Comparison of ENCODE assay signal across 10 cellular contexts in genomic region chr14:23054000-23054811, GRCh38. TPM values are rescaled to one million over a fixed set of nuclear protein-coding genes. Genes with fewer than 3 reads are reported as not detected.
DNase-seq lines count a peak whose midpoint lies in the region; ATAC-seq and TF ChIP-seq lines count a peak whose summit lies in the region.
"Had no signal": no experiment of that assay in that cellular context is flagged by ENCODE, and none has a peak within 500 bp of the region (broad histone marks: within the 10 kb centered on the region; RNA-seq: fewer than 3 reads in every experiment).

No MANE protein-coding gene starts in this region.

- ATAC-seq in GM23338 (no peak), GM19328 (IDR thresholded peaks at IDR 0.05; ENCODE audit: unreplicated experiment) (no peak), HG02938 (IDR thresholded peaks at IDR 0.05; ENCODE audit: unreplicated experiment) (no peak)

- H3F3A ChIP-seq in GM23338 (replicated peaks; ENCODE audit: low read depth), result peaks cover 5% of the 10 kb centered on the region

- H3K27ac Mint-ChIP-seq in GM23338, result no peak overlapping the region
- no peak overlapping the region for H3K27ac Mint-ChIP-seq in activated naive CD4-positive, alpha-beta T cell treated with anti-CD3 and anti-CD28 coated beads for 36 hours

- H3K79me2 ChIP-seq in GM23338 (replicated peaks; ENCODE audit: insufficient read depth), result no peaks in the 10 kb centered on the region

- no peaks in the 10 kb centered on the region for H3K9me2 ChIP-seq in GM23338 (ENCODE audit: insufficient read depth)

- DNase-seq in AG10803 (ENCODE audit: low read depth), result no peak
- DNase-seq in GM23338 (ENCODE audit: low spot score), result peak; percentile 52
- DNase-seq in activated naive CD4-positive, alpha-beta T cell treated with anti-CD3 and anti-CD28 coated beads for 36 hours, result peak; percentile 69
- DNase-seq in mesenteric fat pad (ENCODE audit: low spot score), result peak; percentile 85
- DNase-seq in SK-N-DZ (ENCODE audit: low spot score), result no peak
- no peak for DNase-seq in NCI-H2196 (lab: John Stamatoyannopoulos, UW; ENCODE audit: unreplicated experiment)
- DNase-seq: cerebellar nuclear complex had no signal

- peaks cover 4% of the 10 kb centered on the region; the same call in 1 of the 2 replicates for H3K27me3 ChIP-seq in GM23338 (ENCODE audit: insufficient read depth)
- H3K27me3 ChIP-seq: ovary had no signal

- CTCF ChIA-PET in activated naive CD4-positive, alpha-beta T cell treated with anti-CD3 and anti-CD28 coated beads for 36 hours (lab: Charles Lee), result interaction anchor here (0.7 to 21.5 kb wide), 11 partner anchors 12 to 125 kb away, joined by 3 to 713 read pairs (median 5); partner anchors contain the start of genes AJUBA, PRMT5 and PSMB11

- H3K4me3 Mint-ChIP-seq in GM23338, result no peak overlapping the region
- H3K4me3 Mint-ChIP-seq in activated naive CD4-positive, alpha-beta T cell treated with anti-CD3 and anti-CD28 coated beads for 36 hours, result no peak overlapping the region

- no peak overlapping the region for H3K4me3 ChIP-seq in AG10803 (ENCODE audit: low read length)
- H3K4me3 ChIP-seq in GM23338, result no peak overlapping the region
- H3K4me3 ChIP-seq: ovary had no signal

- no peaks in the 10 kb centered on the region for H3K9me3 Mint-ChIP-seq in GM23338
- H3K9me3 Mint-ChIP-seq in activated naive CD4-positive, alpha-beta T cell treated with anti-CD3 and anti-CD28 coated beads for 36 hours, result no peaks in the 10 kb centered on the region

- TF ChIP-seq CTCF in AG10803 (conservative IDR thresholded peaks at IDR 0.05; ENCODE audit: low read length), result peak; percentile 10
- peak; percentile 53 to 80 for TF ChIP-seq CTCF in GM23338 (conservative IDR thresholded peaks at IDR 0.05; ENCODE audit: low read depth in 2 of 2)

- no peak overlapping the region for H3K4me2 ChIP-seq in GM23338

- H2AFZ ChIP-seq in GM23338, result no peak overlapping the region

- intact Hi-C loops in activated naive CD4-positive, alpha-beta T cell treated with anti-CD3 and anti-CD28 coated beads for 36 hours (cut with micrococcal nuclease), result no loop called here

- peaks cover 26% of the 10 kb centered on the region for H3K36me3 Mint-ChIP-seq in GM23338 (ENCODE audit: low read depth)
- H3K36me3 Mint-ChIP-seq in activated naive CD4-positive, alpha-beta T cell treated with anti-CD3 and anti-CD28 coated beads for 36 hours (ENCODE audit: low read depth), result peaks cover 3% of the 10 kb centered on the region

- H3K4me1 Mint-ChIP-seq in GM23338, result peaks cover 15% of the 10 kb centered on the region
- H3K4me1 Mint-ChIP-seq in activated naive CD4-positive, alpha-beta T cell treated with anti-CD3 and anti-CD28 coated beads for 36 hours (ENCODE audit: low read depth), result peaks cover 16% of the 10 kb centered on the region

- peaks cover 12% of the 10 kb centered on the region for H3K27me3 Mint-ChIP-seq in GM23338 (ENCODE audit: insufficient read depth, low read depth, poor library complexity)
- H3K27me3 Mint-ChIP-seq in activated naive CD4-positive, alpha-beta T cell treated with anti-CD3 and anti-CD28 coated beads for 36 hours (ENCODE audit: low read depth), result peaks cover 5% of the 10 kb centered on the region

- H3K4me1 ChIP-seq in GM23338 (ENCODE audit: insufficient read depth), result peaks cover 14% of the 10 kb centered on the region; the same call in 1 of the 2 replicates

- no peaks in the 10 kb centered on the region; the same call in 1 of the 2 replicates for H3K36me3 ChIP-seq in GM23338 (ENCODE audit: insufficient read depth)
- H3K36me3 ChIP-seq: ovary had no signal

- no peak overlapping the region for H3K27ac ChIP-seq in GM23338 (ENCODE audit: low read depth)
- H3K27ac ChIP-seq: ovary had no signal

- H4K20me1 ChIP-seq in GM23338 (replicated peaks; ENCODE audit: insufficient read depth), result no peaks in the 10 kb centered on the region; the same call in 1 of the 2 replicates

TF ChIP-seq in GM23338, 12 proteins besides CTCF, POLR2A, EP300 and RAD21 (continues in another document):
- no peak for TF ChIP-seq ETS1 (IDR thresholded peaks at IDR 0.05)
- no peak for TF ChIP-seq STAT1 (IDR thresholded peaks at IDR 0.05; ENCODE audit: unreplicated experiment)
- no peak for TF ChIP-seq ZNF114 (CRISPR knock-in tag; IDR thresholded peaks at IDR 0.05)
- TF ChIP-seq REST (IDR thresholded peaks at IDR 0.05; ENCODE audit: unreplicated experiment), result no peak
- no peak for TF ChIP-seq NANOG (IDR thresholded peaks at IDR 0.05; ENCODE audit: borderline replicate concordance)
- TF ChIP-seq ZNF331 (CRISPR knock-in tag; IDR thresholded peaks at IDR 0.05; ENCODE audit: low read depth), result no peak
- TF ChIP-seq POLR2AphosphoS5 (IDR thresholded peaks at IDR 0.05; ENCODE audit: low read depth), result no peak
- TF ChIP-seq EZH2 (IDR thresholded peaks at IDR 0.05; ENCODE audit: low read depth, unreplicated experiment), result no peak
- no peak for TF ChIP-seq CREB1 (CRISPR knock-in tag; IDR thresholded peaks at IDR 0.05; ENCODE audit: low read depth)

RNA-seq across cellular contexts. Expression of gene CDH24, which starts 3.1 kb away (rescaled TPM):
- total RNA-seq in GM23338 (2014; rRNA removed; shearing (Covaris generic)), result 16.9 and 17.8 TPM in 2 replicates
- polyA plus RNA-seq in GM23338 (2016; fragmentation: Nextera tagmentation; extraction: Ambion mirVana), result 4.4 and 6.2 TPM in 2 replicates
- 1 to 10 TPM; 1.3 to 1.4 TPM for total RNA-seq in activated naive CD4-positive, alpha-beta T cell treated with anti-CD3 and anti-CD28 coated beads for 36 hours
- total RNA-seq in mesenteric fat pad, result 2.4 TPM
- polyA plus RNA-seq in SK-N-DZ (2014; cell fraction: cytosol; rRNA removed), result 58.9 and 63.3 TPM in 2 replicates
- 246 and 343 TPM in 2 replicates for polyA plus RNA-seq in SK-N-DZ (2014; cell fraction: nucleus; rRNA removed)

RNA-seq across cellular contexts. Expression of gene PSMB11, which starts 12.2 kb away (rescaled TPM):
- total RNA-seq in GM23338 (2014; rRNA removed; shearing (Covaris generic)), result 0.07 and 0.19 TPM in 2 replicates
- polyA plus RNA-seq in GM23338 (2016; fragmentation: Nextera tagmentation; extraction: Ambion mirVana), result not detected in 2 replicates
- not detected for total RNA-seq in activated naive CD4-positive, alpha-beta T cell treated with anti-CD3 and anti-CD28 coated beads for 36 hours
- total RNA-seq in mesenteric fat pad, result not detected
- polyA plus RNA-seq in SK-N-DZ (2014; cell fraction: cytosol; rRNA removed), result not detected in 2 replicates
- polyA plus RNA-seq in SK-N-DZ (2014; cell fraction: nucleus; rRNA removed), result not detected in 2 replicates
- total RNA-seq: ovary had no signal
- polyA plus RNA-seq: ovary had no signal

RNA-seq across cellular contexts. Expression of gene PSMB5, which starts 19.5 kb away (rescaled TPM):
- total RNA-seq in GM23338 (2014; rRNA removed; shearing (Covaris generic)), result 229 and 265 TPM in 2 replicates
- polyA plus RNA-seq in GM23338 (2016; fragmentation: Nextera tagmentation; extraction: Ambion mirVana), result 341 and 367 TPM in 2 replicates
- 100 to 1,000 TPM; 120 to 125 TPM for total RNA-seq in activated naive CD4-positive, alpha-beta T cell treated with anti-CD3 and anti-CD28 coated beads for 36 hours
- total RNA-seq in mesenteric fat pad, result 113 TPM
- 295 and 318 TPM in 2 replicates for polyA plus RNA-seq in SK-N-DZ (2014; cell fraction: cytosol; rRNA removed)
- 104 and 163 TPM in 2 replicates for polyA plus RNA-seq in SK-N-DZ (2014; cell fraction: nucleus; rRNA removed)

RNA-seq across cellular contexts. Expression of gene ACIN1, which starts 40.7 kb away (rescaled TPM):
- total RNA-seq in GM23338 (2014; rRNA removed; shearing (Covaris generic)), result 169 and 172 TPM in 2 replicates
- 73.6 and 76.1 TPM in 2 replicates for polyA plus RNA-seq in GM23338 (2016; fragmentation: Nextera tagmentation; extraction: Ambion mirVana)
- total RNA-seq in activated naive CD4-positive, alpha-beta T cell treated with anti-CD3 and anti-CD28 coated beads for 36 hours, result 100 to 1,000 TPM; 152 to 156 TPM
- 137 TPM for total RNA-seq in mesenteric fat pad
- polyA plus RNA-seq in SK-N-DZ (2014; cell fraction: cytosol; rRNA removed), result 79.3 and 83.7 TPM in 2 replicates
- polyA plus RNA-seq in SK-N-DZ (2014; cell fraction: nucleus; rRNA removed), result 394 and 582 TPM in 2 replicates

RNA-seq across cellular contexts. Expression of gene C14orf119, which starts 41.1 kb away (rescaled TPM):
- 49.4 and 57.4 TPM in 2 replicates for total RNA-seq in GM23338 (2014; rRNA removed; shearing (Covaris generic))
- 114 and 118 TPM in 2 replicates for polyA plus RNA-seq in GM23338 (2016; fragmentation: Nextera tagmentation; extraction: Ambion mirVana)
- 10 to 100 TPM; 39.8 to 44.2 TPM for total RNA-seq in activated naive CD4-positive, alpha-beta T cell treated with anti-CD3 and anti-CD28 coated beads for 36 hours
- total RNA-seq in mesenteric fat pad, result 50.5 TPM
- polyA plus RNA-seq in SK-N-DZ (2014; cell fraction: cytosol; rRNA removed), result 39.5 and 46.2 TPM in 2 replicates
- 15.8 and 33.9 TPM in 2 replicates for polyA plus RNA-seq in SK-N-DZ (2014; cell fraction: nucleus; rRNA removed)

Comparison
In these comparisons a context has a peak if more than half of its experiments do, and no peak if none do; other contexts are left out.
1. DNase-seq: peak in GM23338 (single experiment), activated naive CD4-positive, alpha-beta T cell treated with anti-CD3 and anti-CD28 coated beads for 36 hours (single experiment) and mesenteric fat pad (single experiment); none in AG10803 (single experiment), SK-N-DZ (single experiment) and NCI-H2196 (single experiment).